25 cellular contexts compared by ENCODE assay signal in genomic region chr17:4397840-4398239, GRCh38. TPM values are rescaled to one million over a fixed set of nuclear protein-coding genes. Genes with fewer than 3 reads are reported as not detected.
"Had no signal": no experiment of that assay in that cellular context is flagged by ENCODE, and none has a peak within 500 bp of the region (broad histone marks: within the 10 kb centered on the region; RNA-seq: fewer than 3 reads in every experiment).

No MANE protein-coding gene starts in this region.

- DNase-seq: activated CD4-positive, alpha-beta T cell treated with anti-CD3 and anti-CD28 coated beads for 4 hours; activated CD8-positive, alpha-beta memory T cell treated with anti-CD3 and anti-CD28 coated beads, Interleukin-2, amount 50 U/mL, for 4 hours; activated CD8-positive, alpha-beta T cell treated with anti-CD3 and anti-CD28 coated beads for 36 hours; activated gamma-delta T cell treated with Interleukin-2 at 50 U/mL for 16 hours; activated naive CD4-positive, alpha-beta T cell treated with anti-CD3 and anti-CD28 coated beads, Interleukin-2, amount 10 ng/mL, durations not matched to agents 7 days and 5 days; activated naive CD8-positive, alpha-beta T cell treated with anti-CD3 and anti-CD28 coated beads for 36 hours; activated T-cell treated with anti-CD3 and anti-CD28 coated beads, Interleukin-2, amount 50 U/mL, for 72 hours; brain microvascular endothelial cell; MG63; NCI-H1092 treated with DMSO at 0.1 percent for 48 hours; NCI-H1417 treated with DMSO at 0.1 percent for 48 hours; NCI-H1694; NCI-H2029; NCI-H2107; NCI-H2171 treated with DMSO at 0.1 percent for 48 hours; NCI-H345; NCI-H510A; NCI-H526 treated with DMSO at 0.1 percent for 48 hours; NCI-H82; SHP77 treated with DMSO at 0.1 percent for 48 hours; T-helper 1 cell had no signal

- H3K4me3 Mint-ChIP-seq: activated CD8-positive, alpha-beta T cell treated with anti-CD3 and anti-CD28 coated beads for 36 hours; activated naive CD4-positive, alpha-beta T cell treated with anti-CD3 and anti-CD28 coated beads, Interleukin-2, amount 10 ng/mL, durations not matched to agents 7 days and 5 days; activated naive CD8-positive, alpha-beta T cell treated with anti-CD3 and anti-CD28 coated beads for 36 hours; activated T-cell treated with anti-CD3 and anti-CD28 coated beads, Interleukin-2, amount 50 U/mL, for 72 hours had no signal

- H3K27me3 Mint-ChIP-seq: activated naive CD8-positive, alpha-beta T cell treated with anti-CD3 and anti-CD28 coated beads for 36 hours had no signal

- ATAC-seq: activated CD4-positive, CD25-positive, alpha-beta regulatory T cell treated with anti-CD3 and anti-CD28 coated beads, Interleukin-2, amount 50 U/mL, for 24 hours; activated CD8-positive, alpha-beta T cell treated with anti-CD3 and anti-CD28 coated beads for 36 hours; activated T-cell treated with anti-CD3 and anti-CD28 coated beads, Interleukin-2, amount 50 U/mL, for 72 hours had no signal

- H3K9me3 ChIP-seq: MG63 had no signal

- H3K27ac ChIP-seq: brain microvascular endothelial cell, cardiac muscle cell, VCaP had no signal

- H3K4me3 ChIP-seq: cardiac muscle cell, MG63 had no signal

- H3K27me3 ChIP-seq: brain microvascular endothelial cell, cardiac muscle cell, MG63 had no signal

- H3K36me3 Mint-ChIP-seq: activated naive CD4-positive, alpha-beta T cell treated with anti-CD3 and anti-CD28 coated beads, Interleukin-2, amount 10 ng/mL, durations not matched to agents 7 days and 5 days; activated naive CD8-positive, alpha-beta T cell treated with anti-CD3 and anti-CD28 coated beads for 36 hours had no signal

- H3K9me3 Mint-ChIP-seq: activated CD8-positive, alpha-beta T cell treated with anti-CD3 and anti-CD28 coated beads for 36 hours; activated naive CD4-positive, alpha-beta T cell treated with anti-CD3 and anti-CD28 coated beads, Interleukin-2, amount 10 ng/mL, durations not matched to agents 7 days and 5 days; activated naive CD8-positive, alpha-beta T cell treated with anti-CD3 and anti-CD28 coated beads for 36 hours; activated T-cell treated with anti-CD3 and anti-CD28 coated beads, Interleukin-2, amount 50 U/mL, for 72 hours; activated T-helper 2 cell treated with anti-CD3 and anti-CD28 coated beads, Interferon-gamma antibody, Interleukin-2, Interleukin-4, amounts not matched to agents 10 μg/mL and 5 μg/mL and 100 μg/mL, durations not matched to agents 14 hours and 24 hours and 36 hours had no signal

- H3K27ac Mint-ChIP-seq: activated CD8-positive, alpha-beta T cell treated with anti-CD3 and anti-CD28 coated beads for 36 hours; activated naive CD4-positive, alpha-beta T cell treated with anti-CD3 and anti-CD28 coated beads, Interleukin-2, amount 10 ng/mL, durations not matched to agents 7 days and 5 days; activated naive CD8-positive, alpha-beta T cell treated with anti-CD3 and anti-CD28 coated beads for 36 hours; activated T-cell treated with anti-CD3 and anti-CD28 coated beads, Interleukin-2, amount 50 U/mL, for 72 hours; activated T-helper 2 cell treated with anti-CD3 and anti-CD28 coated beads, Interferon-gamma antibody, Interleukin-2, Interleukin-4, amounts not matched to agents 10 μg/mL and 5 μg/mL and 100 μg/mL, durations not matched to agents 14 hours and 24 hours and 36 hours had no signal

- H3K36me3 ChIP-seq: brain microvascular endothelial cell, cardiac muscle cell, MG63 had no signal

RNA-seq across cellular contexts. Expression of gene SPNS3, which starts 35.9 kb away (rescaled TPM):
- total RNA-seq: cardiac muscle cell had no signal
